Comparison of ENCODE assay signal across 11 cellular contexts in genomic region chr22:36081023-36081431, GRCh38. TPM values are rescaled to one million over a fixed set of nuclear protein-coding genes. Genes with fewer than 3 reads are reported as not detected.
DNase-seq lines count a peak whose midpoint lies in the region; ATAC-seq, FAIRE-seq and TF ChIP-seq lines count a peak whose summit lies in the region.
"Had no signal": no experiment of that assay in that cellular context is flagged by ENCODE, and none has a peak within 500 bp of the region (broad histone marks: within the 10 kb centered on the region; RNA-seq: fewer than 3 reads in every experiment).

No MANE protein-coding gene starts in this region.

- H2AFZ ChIP-seq in astrocyte (ENCODE audit: low read depth, low read length), result peak overlapping the region; percentile 70

- H3K9ac ChIP-seq in astrocyte (ENCODE audit: low read length), result peak overlapping the region; percentile 17

- TF ChIP-seq CTCF in astrocyte (IDR thresholded peaks at IDR 0.05; ENCODE audit: insufficient read depth, low read depth, low read length) (no peak), thoracic aorta (IDR thresholded peaks at IDR 0.05) (no peak), progenitor cell of endocrine pancreas (IDR thresholded peaks at IDR 0.05; ENCODE audit: unreplicated experiment) (no peak)

- peak overlapping the region; percentile 83 for H3K27ac Mint-ChIP-seq in astrocyte (ENCODE audit: unreplicated experiment)
- H3K27ac Mint-ChIP-seq in progenitor cell of endocrine pancreas, result no peak overlapping the region

- peaks cover 3% of the 10 kb centered on the region for H3K4me1 ChIP-seq in astrocyte (ENCODE audit: insufficient read depth, low read length)
- H3K4me1 ChIP-seq in thoracic aorta (ENCODE audit: control insufficient read depth in 1 of 2, low read depth in 2 of 2), result no peaks in the 10 kb centered on the region

- H3K4me1 Mint-ChIP-seq in astrocyte (ENCODE audit: low read depth, unreplicated experiment), result peaks cover 7% of the 10 kb centered on the region
- H3K4me1 Mint-ChIP-seq in progenitor cell of endocrine pancreas (ENCODE audit: low read depth), result no peaks in the 10 kb centered on the region

- ATAC-seq in thoracic aorta (ENCODE audit: insufficient number of reproducible peaks, low FRiP score, low read depth) (peak; percentile 83), HG03135 (IDR thresholded peaks at IDR 0.05; ENCODE audit: unreplicated experiment) (no peak)

- H3K36me3 Mint-ChIP-seq in astrocyte (ENCODE audit: low read depth, unreplicated experiment) (no peaks in the 10 kb centered on the region), progenitor cell of endocrine pancreas (ENCODE audit: insufficient read depth) (no peaks in the 10 kb centered on the region)

- no peaks in the 10 kb centered on the region for H4K20me1 ChIP-seq in astrocyte (ENCODE audit: insufficient read depth, low read length)

- DNase-seq in H54 (ENCODE audit: insufficient read length, low spot score), result peak; percentile 27
- peak; percentile 96 for DNase-seq in astrocyte (ENCODE audit: low read depth)
- peak; percentile 59 for DNase-seq in glomerular visceral epithelial cell (ENCODE audit: extremely low spot score)
- DNase-seq in thoracic aorta (ENCODE audit: low spot score), result no peak
- DNase-seq in erythroblast (lab: John Stamatoyannopoulos, UW), result no peak
- no peak for DNase-seq in progenitor cell of endocrine pancreas (ENCODE audit: low spot score, unreplicated experiment)
- DNase-seq: activated CD4-positive, alpha-beta T cell treated with anti-CD3 and anti-CD28 coated beads, Interleukin-2, amount 50 U/mL, for 1 hour; activated naive CD4-positive, alpha-beta T cell treated with Interleukin-2 at 50 U/mL for 16 hours; NK-92 treated with Interleukin-12 subunit alpha and Interleukin-12 subunit beta, amount 100 ng/mL, for 24 hours had no signal

- H3K27ac ChIP-seq in astrocyte (ENCODE audit: low read depth, low read length) (peak overlapping the region; percentile 78), thoracic aorta (peak overlapping the region; percentile 3 to 33)

- peaks cover 5% of the 10 kb centered on the region for H3K9me3 Mint-ChIP-seq in astrocyte (ENCODE audit: unreplicated experiment)
- no peaks in the 10 kb centered on the region for H3K9me3 Mint-ChIP-seq in progenitor cell of endocrine pancreas (ENCODE audit: low read depth)

- TF ChIP-seq POLR2A in H54 (IDR thresholded peaks at IDR 0.05; ENCODE audit: low read depth, low read length) (no peak), erythroblast (IDR thresholded peaks at IDR 0.05; ENCODE audit: low read length) (no peak)

- FAIRE-seq in H54 (lab: Jason Lieb, UNC) (peak; percentile 93), astrocyte (lab: Jason Lieb, UNC) (peak; percentile 84)

- H3K4me3 ChIP-seq in astrocyte (ENCODE audit: insufficient read depth, low read depth, low read length), result no peak overlapping the region
- no peak overlapping the region for H3K4me3 ChIP-seq in thoracic aorta
- H3K4me3 ChIP-seq: skin epidermis had no signal

- no peaks in the 10 kb centered on the region for H3K9me3 ChIP-seq in astrocyte (ENCODE audit: insufficient read depth, low read depth, low read length)
- no peaks in the 10 kb centered on the region for H3K9me3 ChIP-seq in thoracic aorta

- H3K4me3 Mint-ChIP-seq in astrocyte (ENCODE audit: unreplicated experiment) (no peak overlapping the region), progenitor cell of endocrine pancreas (ENCODE audit: low read depth) (no peak overlapping the region)

- H3K36me3 ChIP-seq in astrocyte (ENCODE audit: insufficient read depth, low read length) (no peaks in the 10 kb centered on the region), thoracic aorta (no peaks in the 10 kb centered on the region)

- H3K27me3 Mint-ChIP-seq in astrocyte (ENCODE audit: low read depth, unreplicated experiment) (no peaks in the 10 kb centered on the region), progenitor cell of endocrine pancreas (no peaks in the 10 kb centered on the region)

- H3K27me3 ChIP-seq in astrocyte (ENCODE audit: insufficient read depth, low read length) (no peaks in the 10 kb centered on the region), thoracic aorta (replicated peaks; ENCODE audit: insufficient read depth) (no peaks in the 10 kb centered on the region)

- H3K79me2 ChIP-seq in astrocyte (ENCODE audit: insufficient read depth, low read length), result no peaks in the 10 kb centered on the region

- peak overlapping the region; percentile 49 for H3K4me2 ChIP-seq in astrocyte (ENCODE audit: low read length)

RNA-seq across cellular contexts. Expression of gene RBFOX2, which starts 52.4 kb away (rescaled TPM):
- total RNA-seq in astrocyte, result 169 and 177 TPM in 2 replicates
- 100 to 1,000 TPM; 117 to 143 TPM for total RNA-seq in thoracic aorta
- 140 and 141 TPM in 2 replicates for total RNA-seq in progenitor cell of endocrine pancreas

Comparison
In these comparisons a context has a peak if more than half of its experiments do, and no peak if none do; other contexts are left out.
1. DNase-seq: peak in H54 (single experiment), astrocyte (single experiment) and glomerular visceral epithelial cell (single experiment); none in thoracic aorta (single experiment), erythroblast (0 of 2) and progenitor cell of endocrine pancreas (single experiment).